In the genomic region with DNA sequence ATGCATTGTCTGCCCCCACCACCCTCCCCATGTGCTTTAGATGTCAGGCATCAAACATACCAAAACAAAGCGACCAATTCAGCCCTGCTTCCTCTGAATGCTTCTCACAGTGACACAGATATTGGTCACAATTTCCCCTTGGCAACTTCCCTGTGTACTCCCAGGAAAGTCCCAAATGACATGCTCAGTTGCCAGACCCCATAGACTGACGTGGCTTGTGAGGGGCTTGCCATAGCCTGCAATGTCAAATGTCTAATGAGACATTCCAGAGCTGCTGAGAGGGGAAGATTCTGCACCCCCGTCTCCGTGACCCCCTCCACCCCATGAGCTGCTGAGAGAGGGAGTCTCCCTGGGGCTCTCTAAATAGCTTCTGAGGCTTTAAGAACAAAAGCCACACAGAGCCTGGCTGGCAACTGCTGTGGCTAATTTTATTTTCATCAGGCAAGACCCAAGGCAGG, we compare ENCODE assay signal across 1 cellular context.
A peak's percentile ranks its signal among the peaks of the same experiment; 100 is the strongest.
TF ChIP-seq lines count a peak whose summit lies in the region.

No MANE protein-coding gene starts in this region.

TF ChIP-seq in GM12878, 131 proteins besides CTCF, POLR2A, EP300 and RAD21 (continued from another document):
- peak; percentile 83 for TF ChIP-seq MTA2 (IDR thresholded peaks at IDR 0.05; ENCODE audit: low read depth)
- TF ChIP-seq NRF1 (conservative IDR thresholded peaks at IDR 0.05; ENCODE audit: low read depth, low read length): no peak
- 0 out of 2 replicates have a peak, but pooled peaks have one; percentile 15 for TF ChIP-seq CHD2 (IDR thresholded peaks at IDR 0.05; ENCODE audit: borderline replicate concordance, low read depth, low read length)
- TF ChIP-seq, protein P1, sequence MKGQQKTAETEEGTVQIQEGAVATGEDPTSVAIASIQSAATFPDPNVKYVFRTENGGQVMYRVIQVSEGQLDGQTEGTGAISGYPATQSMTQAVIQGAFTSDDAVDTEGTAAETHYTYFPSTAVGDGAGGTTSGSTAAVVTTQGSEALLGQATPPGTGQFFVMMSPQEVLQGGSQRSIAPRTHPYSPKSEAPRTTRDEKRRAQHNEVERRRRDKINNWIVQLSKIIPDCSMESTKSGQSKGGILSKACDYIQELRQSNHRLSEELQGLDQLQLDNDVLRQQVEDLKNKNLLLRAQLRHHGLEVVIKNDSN (IDR thresholded peaks at IDR 0.05; ENCODE audit: borderline replicate concordance, extremely low read length, insufficient read depth, low read depth, low read length): no peak
- no peak for TF ChIP-seq CBX3 (IDR thresholded peaks at IDR 0.05; ENCODE audit: borderline replicate concordance, low read depth)
- TF ChIP-seq WRNIP1 (IDR thresholded peaks at IDR 0.05; ENCODE audit: borderline replicate concordance, low read depth, low read length): no peak
- no peak for TF ChIP-seq HSF1 (IDR thresholded peaks at IDR 0.05; ENCODE audit: low read depth, low read length)
- TF ChIP-seq RELA (IDR thresholded peaks at IDR 0.05; ENCODE audit: borderline replicate concordance, partially characterized antibody): peak; percentile 84
- TF ChIP-seq EZH2 (IDR thresholded peaks at IDR 0.05; ENCODE audit: borderline replicate concordance, control insufficient read depth, low read depth, low read length): no peak
- no peak for TF ChIP-seq ASH2L (IDR thresholded peaks at IDR 0.05; ENCODE audit: borderline replicate concordance, low read depth)
- no peak for TF ChIP-seq LARP7 (IDR thresholded peaks at IDR 0.05)
- TF ChIP-seq, protein P2, sequence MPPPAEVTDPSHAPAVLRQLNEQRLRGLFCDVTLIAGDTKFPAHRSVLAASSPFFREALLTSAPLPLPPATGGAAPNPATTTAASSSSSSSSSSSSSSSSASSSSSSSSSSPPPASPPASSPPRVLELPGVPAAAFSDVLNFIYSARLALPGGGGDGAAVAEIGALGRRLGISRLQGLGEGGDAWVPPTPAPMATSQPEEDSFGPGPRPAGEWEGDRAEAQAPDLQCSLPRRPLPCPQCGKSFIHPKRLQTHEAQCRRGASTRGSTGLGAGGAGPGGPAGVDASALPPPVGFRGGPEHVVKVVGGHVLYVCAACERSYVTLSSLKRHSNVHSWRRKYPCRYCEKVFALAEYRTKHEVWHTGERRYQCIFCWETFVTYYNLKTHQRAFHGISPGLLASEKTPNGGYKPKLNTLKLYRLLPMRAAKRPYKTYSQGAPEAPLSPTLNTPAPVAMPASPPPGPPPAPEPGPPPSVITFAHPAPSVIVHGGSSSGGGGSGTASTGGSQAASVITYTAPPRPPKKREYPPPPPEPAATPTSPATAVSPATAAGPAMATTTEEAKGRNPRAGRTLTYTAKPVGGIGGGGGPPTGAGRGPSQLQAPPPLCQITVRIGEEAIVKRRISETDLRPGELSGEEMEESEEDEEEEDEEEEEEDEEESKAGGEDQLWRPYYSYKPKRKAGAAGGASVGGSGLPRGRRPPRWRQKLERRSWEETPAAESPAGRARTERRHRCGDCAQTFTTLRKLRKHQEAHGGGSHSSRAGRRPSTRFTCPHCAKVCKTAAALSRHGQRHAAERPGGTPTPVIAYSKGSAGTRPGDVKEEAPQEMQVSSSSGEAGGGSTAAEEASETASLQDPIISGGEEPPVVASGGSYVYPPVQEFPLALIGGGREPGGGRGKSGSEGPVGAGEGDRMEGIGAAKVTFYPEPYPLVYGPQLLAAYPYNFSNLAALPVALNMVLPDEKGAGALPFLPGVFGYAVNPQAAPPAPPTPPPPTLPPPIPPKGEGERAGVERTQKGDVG (CRISPR knock-in tag; IDR thresholded peaks at IDR 0.05): no peak
- peak; percentile 71; the same call in 1 of the 2 replicates for TF ChIP-seq CREM (IDR thresholded peaks at IDR 0.05; ENCODE audit: low read depth)
- peak; percentile 60 for TF ChIP-seq NR2F1 (conservative IDR thresholded peaks at IDR 0.05)
- TF ChIP-seq CBFB (IDR thresholded peaks at IDR 0.05; ENCODE audit: low read depth): 0 out of 2 replicates have a peak, but pooled peaks have one; percentile 28
- no peak for TF ChIP-seq BRCA1 (IDR thresholded peaks at IDR 0.05; ENCODE audit: low read depth, low read length)
- TF ChIP-seq CHD1 (IDR thresholded peaks at IDR 0.05; ENCODE audit: low read depth, low read length): no peak
- no peak; the same call in 2 of the 3 replicates for TF ChIP-seq POU2F2 (IDR thresholded peaks at IDR 0.05; ENCODE audit: borderline replicate concordance, low read depth, low read length)
- no peak for TF ChIP-seq HDAC6 (IDR thresholded peaks at IDR 0.05; ENCODE audit: unreplicated experiment)
- peak; percentile 76 for TF ChIP-seq CREB1 (IDR thresholded peaks at IDR 0.05; ENCODE audit: low read depth)
- 0 out of 4 replicates have a peak, but pooled peaks of 1 of the 2 experiments have one; percentile 6 for TF ChIP-seq BHLHE40 (IDR thresholded peaks at IDR 0.05; ENCODE audit: borderline replicate concordance in 1 of 2, low read depth in 2 of 2, low read length in 1 of 2)
- TF ChIP-seq PML (IDR thresholded peaks at IDR 0.05; ENCODE audit: low read length): no peak; the same call in 1 of the 2 replicates
- no peak for TF ChIP-seq IRF4 (IDR thresholded peaks at IDR 0.05; ENCODE audit: low read depth, low read length)
- TF ChIP-seq, protein P3, sequence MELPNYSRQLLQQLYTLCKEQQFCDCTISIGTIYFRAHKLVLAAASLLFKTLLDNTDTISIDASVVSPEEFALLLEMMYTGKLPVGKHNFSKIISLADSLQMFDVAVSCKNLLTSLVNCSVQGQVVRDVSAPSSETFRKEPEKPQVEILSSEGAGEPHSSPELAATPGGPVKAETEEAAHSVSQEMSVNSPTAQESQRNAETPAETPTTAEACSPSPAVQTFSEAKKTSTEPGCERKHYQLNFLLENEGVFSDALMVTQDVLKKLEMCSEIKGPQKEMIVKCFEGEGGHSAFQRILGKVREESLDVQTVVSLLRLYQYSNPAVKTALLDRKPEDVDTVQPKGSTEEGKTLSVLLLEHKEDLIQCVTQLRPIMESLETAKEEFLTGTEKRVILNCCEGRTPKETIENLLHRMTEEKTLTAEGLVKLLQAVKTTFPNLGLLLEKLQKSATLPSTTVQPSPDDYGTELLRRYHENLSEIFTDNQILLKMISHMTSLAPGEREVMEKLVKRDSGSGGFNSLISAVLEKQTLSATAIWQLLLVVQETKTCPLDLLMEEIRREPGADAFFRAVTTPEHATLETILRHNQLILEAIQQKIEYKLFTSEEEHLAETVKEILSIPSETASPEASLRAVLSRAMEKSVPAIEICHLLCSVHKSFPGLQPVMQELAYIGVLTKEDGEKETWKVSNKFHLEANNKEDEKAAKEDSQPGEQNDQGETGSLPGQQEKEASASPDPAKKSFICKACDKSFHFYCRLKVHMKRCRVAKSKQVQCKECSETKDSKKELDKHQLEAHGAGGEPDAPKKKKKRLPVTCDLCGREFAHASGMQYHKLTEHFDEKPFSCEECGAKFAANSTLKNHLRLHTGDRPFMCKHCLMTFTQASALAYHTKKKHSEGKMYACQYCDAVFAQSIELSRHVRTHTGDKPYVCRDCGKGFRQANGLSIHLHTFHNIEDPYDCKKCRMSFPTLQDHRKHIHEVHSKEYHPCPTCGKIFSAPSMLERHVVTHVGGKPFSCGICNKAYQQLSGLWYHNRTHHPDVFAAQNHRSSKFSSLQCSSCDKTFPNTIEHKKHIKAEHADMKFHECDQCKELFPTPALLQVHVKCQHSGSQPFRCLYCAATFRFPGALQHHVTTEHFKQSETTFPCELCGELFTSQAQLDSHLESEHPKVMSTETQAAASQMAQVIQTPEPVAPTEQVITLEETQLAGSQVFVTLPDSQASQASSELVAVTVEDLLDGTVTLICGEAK (IDR thresholded peaks at IDR 0.05; ENCODE audit: borderline replicate concordance): no peak
- no peak for TF ChIP-seq E4F1 (IDR thresholded peaks at IDR 0.05; ENCODE audit: borderline replicate concordance, partially characterized antibody)
- peak; percentile 58 for TF ChIP-seq RUNX3 (IDR thresholded peaks at IDR 0.05; ENCODE audit: low read length)
- TF ChIP-seq IRF3 (IDR thresholded peaks at IDR 0.05): no peak
- TF ChIP-seq, protein P4, sequence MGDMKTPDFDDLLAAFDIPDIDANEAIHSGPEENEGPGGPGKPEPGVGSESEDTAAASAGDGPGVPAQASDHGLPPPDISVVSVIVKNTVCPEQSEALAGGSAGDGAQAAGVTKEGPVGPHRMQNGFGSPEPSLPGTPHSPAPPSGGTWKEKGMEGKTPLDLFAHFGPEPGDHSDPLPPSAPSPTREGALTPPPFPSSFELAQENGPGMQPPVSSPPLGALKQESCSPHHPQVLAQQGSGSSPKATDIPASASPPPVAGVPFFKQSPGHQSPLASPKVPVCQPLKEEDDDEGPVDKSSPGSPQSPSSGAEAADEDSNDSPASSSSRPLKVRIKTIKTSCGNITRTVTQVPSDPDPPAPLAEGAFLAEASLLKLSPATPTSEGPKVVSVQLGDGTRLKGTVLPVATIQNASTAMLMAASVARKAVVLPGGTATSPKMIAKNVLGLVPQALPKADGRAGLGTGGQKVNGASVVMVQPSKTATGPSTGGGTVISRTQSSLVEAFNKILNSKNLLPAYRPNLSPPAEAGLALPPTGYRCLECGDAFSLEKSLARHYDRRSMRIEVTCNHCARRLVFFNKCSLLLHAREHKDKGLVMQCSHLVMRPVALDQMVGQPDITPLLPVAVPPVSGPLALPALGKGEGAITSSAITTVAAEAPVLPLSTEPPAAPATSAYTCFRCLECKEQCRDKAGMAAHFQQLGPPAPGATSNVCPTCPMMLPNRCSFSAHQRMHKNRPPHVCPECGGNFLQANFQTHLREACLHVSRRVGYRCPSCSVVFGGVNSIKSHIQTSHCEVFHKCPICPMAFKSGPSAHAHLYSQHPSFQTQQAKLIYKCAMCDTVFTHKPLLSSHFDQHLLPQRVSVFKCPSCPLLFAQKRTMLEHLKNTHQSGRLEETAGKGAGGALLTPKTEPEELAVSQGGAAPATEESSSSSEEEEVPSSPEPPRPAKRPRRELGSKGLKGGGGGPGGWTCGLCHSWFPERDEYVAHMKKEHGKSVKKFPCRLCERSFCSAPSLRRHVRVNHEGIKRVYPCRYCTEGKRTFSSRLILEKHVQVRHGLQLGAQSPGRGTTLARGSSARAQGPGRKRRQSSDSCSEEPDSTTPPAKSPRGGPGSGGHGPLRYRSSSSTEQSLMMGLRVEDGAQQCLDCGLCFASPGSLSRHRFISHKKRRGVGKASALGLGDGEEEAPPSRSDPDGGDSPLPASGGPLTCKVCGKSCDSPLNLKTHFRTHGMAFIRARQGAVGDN (IDR thresholded peaks at IDR 0.05): peak; percentile 80
